Comparison of ENCODE assay signal across 11 cellular contexts in genomic region chr6:109867009-109867969, GRCh38.
DNase-seq lines count a peak whose midpoint lies in the region; ATAC-seq and TF ChIP-seq lines count a peak whose summit lies in the region.
"Had no signal": no experiment of that assay in that cellular context is flagged by ENCODE, and none has a peak within 500 bp of the region (broad histone marks: within the 10 kb centered on the region; RNA-seq: fewer than 3 reads in every experiment).

No MANE protein-coding gene starts in this region.

- 29 to 41% (median 36%) methylated on average over 7 of the region's 7 CpGs for WGBS in adrenal gland, 4 donors
- WGBS in heart right ventricle, 2 donors, result 26 to 29% methylated on average over 7 of the region's 7 CpGs

- H3K9me3 ChIP-seq in adrenal gland (replicated peaks in 1 of 3) (no peaks in the 10 kb centered on the region), heart right ventricle (peaks cover 0 to 6% (median 0%) of the 10 kb centered on the region in 11 donors)
- H3K9me3 ChIP-seq: right lobe of liver had no signal

- peak in 1 of 2 donors; percentile 26 for TF ChIP-seq POLR2A in adrenal gland (IDR thresholded peaks at IDR 0.05)

- no peak for TF ChIP-seq CTCF in adrenal gland (IDR thresholded peaks at IDR 0.05)
- TF ChIP-seq CTCF in heart right ventricle (IDR thresholded peaks at IDR 0.05), result no peak

- H3K4me3 ChIP-seq in adrenal gland (no peak overlapping the region), heart right ventricle (no peak overlapping the region)
- H3K4me3 ChIP-seq: right lobe of liver had no signal

- H3K27ac ChIP-seq in adrenal gland, result no peak overlapping the region
- no peak overlapping the region for H3K27ac ChIP-seq in heart right ventricle
- H3K27ac ChIP-seq: right lobe of liver had no signal

- H3K4me1 ChIP-seq in adrenal gland (replicated peaks in 1 of 2) (peaks cover 0 to 9% of the 10 kb centered on the region in 2 donors), heart right ventricle (peaks cover 0 to 17% (median 9%) of the 10 kb centered on the region in 9 donors)
- H3K4me1 ChIP-seq: right lobe of liver had no signal

- ATAC-seq in heart right ventricle (peak in 5 of 8 donors; percentile 38 to 77 (median 60)), HG03565 (IDR thresholded peaks at IDR 0.05; ENCODE audit: unreplicated experiment) (no peak)

- DNase-seq in G401 (ENCODE audit: low spot score) (peak; percentile 81), adrenal gland (peak; percentile 59 to 86 (median 83)), heart right ventricle (peak; percentile 13 to 53), posterior cingulate gyrus (peak; percentile 55 to 97 (median 83)), NCI-H1048 (lab: John Stamatoyannopoulos, UW) (no peak)
- DNase-seq in effector CD4-positive, alpha-beta T cell, result no peak
- no peak for DNase-seq in activated effector memory CD4-positive, alpha-beta T cell treated with anti-CD3 and anti-CD28 coated beads, Interleukin-2, amount 50 U/mL, for 16 hours
- DNase-seq: activated T-cell treated with anti-CD3 and anti-CD28 coated beads, Interleukin-2, amount 50 U/mL, for 24 hours; dermis blood vessel endothelial cell; right lobe of liver had no signal

- in situ Hi-C loops in G401 (cut with HindIII; ENCODE audit: low sequenced_read_pairs), result no loop called here

- intact Hi-C loops in adrenal gland (cut with DNase I) (no loop called here), heart right ventricle (cut with DNase I) (no loop called here), posterior cingulate gyrus (cut with DNase I) (no loop called here)

- H3K27me3 ChIP-seq in adrenal gland (no peaks in the 10 kb centered on the region), heart right ventricle (no peaks in the 10 kb centered on the region)
- H3K27me3 ChIP-seq: right lobe of liver had no signal

- H3K36me3 ChIP-seq in adrenal gland (replicated peaks in 1 of 2), result no peaks in the 10 kb centered on the region
- no peaks in the 10 kb centered on the region for H3K36me3 ChIP-seq in heart right ventricle
- H3K36me3 ChIP-seq: right lobe of liver had no signal

Comparison
In these comparisons a context has a peak if more than half of its experiments do, and no peak if none do; other contexts are left out.
1. DNase-seq: peak in G401 (single experiment), adrenal gland (7 of 7), heart right ventricle (2 of 2) and posterior cingulate gyrus (10 of 10); none in effector CD4-positive, alpha-beta T cell (single experiment), activated effector memory CD4-positive, alpha-beta T cell treated with anti-CD3 and anti-CD28 coated beads, Interleukin-2, amount 50 U/mL, for 16 hours (single experiment) and NCI-H1048 (single experiment).